In the genomic region with DNA sequence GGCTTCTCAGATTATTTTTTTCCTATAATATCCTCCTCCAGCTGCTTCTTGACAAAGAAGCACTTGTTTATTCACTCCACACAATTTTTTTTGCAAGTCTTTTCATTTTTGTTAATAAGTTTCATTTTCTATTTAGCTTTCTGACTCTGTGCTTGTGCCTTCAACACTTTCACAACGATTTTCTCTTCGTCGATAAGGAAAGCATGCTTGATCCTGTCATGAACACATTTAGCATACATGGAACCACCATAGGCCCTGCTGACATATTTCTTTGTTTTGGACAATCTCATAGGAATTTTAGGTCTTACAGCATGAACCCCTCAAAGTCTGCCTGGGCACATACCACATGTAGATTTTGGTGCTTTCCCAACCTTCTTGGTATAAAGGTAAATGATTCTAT, we compare ENCODE assay signal across 21 cellular contexts.
"Had no signal": no experiment of that assay in that cellular context is flagged by ENCODE, and none has a peak within 500 bp of the region (broad histone marks: within the 10 kb centered on the region; RNA-seq: fewer than 3 reads in every experiment).

No MANE protein-coding gene starts in this region.

- DNase-seq: activated CD4-positive, alpha-beta T cell treated with anti-CD3 and anti-CD28 coated beads, Interleukin-2, amount 50 U/mL, for 4 hours; activated CD4-positive, CD25-positive, alpha-beta regulatory T cell treated with anti-CD3 and anti-CD28 coated beads, Interleukin-2, amount 50 U/mL, for 72 hours; activated T-cell treated with anti-CD3 and anti-CD28 coated beads, Interleukin-2, amount 50 U/mL, for 1 hour; adrenal gland; cerebellar nuclear complex; cortex of kidney; gastrocnemius medialis; head of caudate nucleus; left ventricle myocardium superior; stimulated activated CD4-positive, alpha-beta T cell treated with anti-CD3 and anti-CD28 coated beads, Interleukin-12 subunit alpha, Interleukin-12 subunit beta, amount 100 ng/mL, for 4 hours; stimulated activated CD4-positive, alpha-beta T cell treated with anti-CD3 and anti-CD28 coated beads, Interleukin-1b, Interleukin-23, amount 100 ng/mL, for 48 hours; stimulated activated CD8-positive, alpha-beta memory T cell treated with anti-CD3 and anti-CD28 coated beads, Interleukin-4, amount 100 ng/mL, for 48 hours; SW 1271; T-helper 9 cell had no signal

- H3K36me3 ChIP-seq: adrenal gland, breast epithelium, gastrocnemius medialis, neural progenitor cell, tibial nerve had no signal

- H3K9me3 ChIP-seq: adrenal gland, breast epithelium, gastrocnemius medialis, tibial nerve had no signal

- ATAC-seq: activated naive CD4-positive, alpha-beta T cell treated with anti-CD3 and anti-CD28 coated beads, Interleukin-2, amount 50 U/mL, for 72 hours; esophagus mucosa; gastrocnemius medialis; left ventricle myocardium superior had no signal

- H3K36me3 Mint-ChIP-seq: activated naive CD4-positive, alpha-beta T cell treated with anti-CD3 and anti-CD28 coated beads, Interleukin-2, amount 50 U/mL, for 72 hours; neural progenitor cell had no signal

- H3K27ac Mint-ChIP-seq: activated naive CD4-positive, alpha-beta T cell treated with anti-CD3 and anti-CD28 coated beads, Interleukin-2, amount 50 U/mL, for 72 hours; neural progenitor cell; progenitor cell of endocrine pancreas; stimulated activated naive CD8-positive, alpha-beta T cell treated with anti-CD3 and anti-CD28 coated beads, Interleukin-15, Interleukin-2, amounts not matched to agents 100 ng/mL and 50 ng/mL, for 24 hours had no signal

- H3K9me3 Mint-ChIP-seq: activated naive CD4-positive, alpha-beta T cell treated with anti-CD3 and anti-CD28 coated beads, Interleukin-2, amount 50 U/mL, for 72 hours; neural progenitor cell; stimulated activated naive CD8-positive, alpha-beta T cell treated with anti-CD3 and anti-CD28 coated beads, Interleukin-15, Interleukin-2, amounts not matched to agents 100 ng/mL and 50 ng/mL, for 24 hours had no signal

- H3K27ac ChIP-seq: adrenal gland, breast epithelium, gastrocnemius medialis, neural progenitor cell had no signal

- H3K27me3 Mint-ChIP-seq: progenitor cell of endocrine pancreas had no signal

- H3K4me3 Mint-ChIP-seq: neural progenitor cell; stimulated activated naive CD8-positive, alpha-beta T cell treated with anti-CD3 and anti-CD28 coated beads, Interleukin-15, Interleukin-2, amounts not matched to agents 100 ng/mL and 50 ng/mL, for 24 hours had no signal
